ENCODE assay signal across 3 cellular contexts in the genomic region with DNA sequence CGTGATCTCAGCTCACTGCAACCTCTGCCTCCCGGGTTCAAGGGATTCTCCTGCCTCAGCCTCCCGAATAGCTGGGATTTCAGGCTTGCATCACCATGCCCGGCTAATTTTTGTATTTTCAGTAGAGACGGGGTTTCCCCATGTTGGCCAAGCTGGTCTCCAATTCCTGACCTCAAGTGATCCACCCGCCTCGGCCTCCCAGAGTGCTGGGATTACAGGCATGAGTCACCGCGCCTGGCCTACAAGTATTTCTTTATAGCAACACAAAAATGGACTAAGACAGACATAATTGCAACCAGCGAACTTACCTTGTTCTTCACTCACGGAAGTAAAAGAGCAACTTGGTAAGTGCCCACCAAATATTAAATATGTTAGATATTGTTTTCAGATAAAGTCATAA. TPM values are rescaled to one million over a fixed set of nuclear protein-coding genes. Genes with fewer than 3 reads are reported as not detected.
"Had no signal": no experiment of that assay in that cellular context is flagged by ENCODE, and none has a peak within 500 bp of the region (broad histone marks: within the 10 kb centered on the region; RNA-seq: fewer than 3 reads in every experiment).

No MANE protein-coding gene starts in this region.

RNA-seq across cellular contexts. Expression of a gene that starts 10.0 kb away (rescaled TPM):
- total RNA-seq: cardiac septum, mesothelial cell of epicardium had no signal
- polyA plus RNA-seq: keratinocyte had no signal
